Comparison of ENCODE assay signal across 20 cellular contexts in the genomic region with DNA sequence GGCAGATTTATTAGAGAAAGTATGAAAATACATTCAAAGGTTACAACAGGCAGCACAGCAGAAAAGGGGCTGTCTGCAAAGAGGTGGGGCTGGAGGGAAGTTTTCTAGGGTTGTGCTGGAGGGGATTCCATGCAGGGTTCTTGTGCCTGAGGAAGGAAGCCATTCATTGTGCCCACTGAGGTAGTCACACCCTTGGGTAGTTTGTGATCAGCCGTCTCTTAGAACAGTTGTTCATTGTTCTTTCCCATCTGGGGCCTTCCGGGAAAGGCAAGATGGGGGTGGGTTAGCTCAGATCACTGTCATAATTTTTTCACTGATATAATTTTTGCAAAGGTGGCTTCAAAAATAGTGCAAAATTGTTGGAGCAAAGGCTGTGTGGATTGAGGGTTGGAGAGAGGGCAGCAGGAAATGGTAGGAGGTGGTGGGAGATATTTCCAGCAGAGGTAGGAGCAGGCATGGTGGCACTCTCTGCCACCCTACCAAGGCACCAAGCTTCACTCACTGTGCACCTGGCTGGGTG.
"Had no signal": no experiment of that assay in that cellular context is flagged by ENCODE, and none has a peak within 500 bp of the region (broad histone marks: within the 10 kb centered on the region; RNA-seq: fewer than 3 reads in every experiment).

No MANE protein-coding gene starts in this region.

- H3K4me3 ChIP-seq: coronary artery, esophagus muscularis mucosa, lung, prostate gland, sigmoid colon, suprapubic skin, transverse colon, upper lobe of right lung, uterus had no signal

- H3K27me3 ChIP-seq: esophagus muscularis mucosa, foreskin keratinocyte, sigmoid colon, suprapubic skin, transverse colon, upper lobe of right lung, uterus had no signal

- H3K9me3 ChIP-seq: esophagus muscularis mucosa, prostate gland, sigmoid colon, suprapubic skin, transverse colon, upper lobe of right lung, uterus had no signal

- H3K4me1 ChIP-seq: sigmoid colon, upper lobe of right lung, uterus had no signal

- H3K9me3 Mint-ChIP-seq: memory B cell; natural killer cell; stimulated activated effector memory CD8-positive, alpha-beta T cell treated with anti-CD3 and anti-CD28 coated beads, Interleukin-12 subunit alpha, Interleukin-12 subunit beta, amount 100 ng/mL, for 72 hours had no signal

- H3K27ac Mint-ChIP-seq: memory B cell; natural killer cell; stimulated activated effector memory CD8-positive, alpha-beta T cell treated with anti-CD3 and anti-CD28 coated beads, Interleukin-12 subunit alpha, Interleukin-12 subunit beta, amount 100 ng/mL, for 72 hours; stimulated activated naive CD8-positive, alpha-beta T cell treated with anti-CD3 and anti-CD28 coated beads, Interleukin-15, amount 100 ng/mL, for 72 hours had no signal

- H3K27ac ChIP-seq: coronary artery, esophagus muscularis mucosa, foreskin keratinocyte, prostate gland, sigmoid colon, suprapubic skin, transverse colon, upper lobe of right lung, uterus had no signal

- H3K36me3 Mint-ChIP-seq: memory B cell; natural killer cell; stimulated activated effector memory CD8-positive, alpha-beta T cell treated with anti-CD3 and anti-CD28 coated beads, Interleukin-12 subunit alpha, Interleukin-12 subunit beta, amount 100 ng/mL, for 72 hours had no signal

- H3K36me3 ChIP-seq: esophagus muscularis mucosa, prostate gland, sigmoid colon, suprapubic skin, transverse colon, upper lobe of right lung, uterus had no signal

- ATAC-seq: foreskin keratinocyte; natural killer cell; right cardiac atrium; stimulated activated naive CD8-positive, alpha-beta T cell treated with anti-CD3 and anti-CD28 coated beads, Interleukin-15, amount 100 ng/mL, for 72 hours; upper lobe of right lung had no signal

- DNase-seq: dermis blood vessel endothelial cell; effector memory CD4-positive, alpha-beta T cell; foreskin keratinocyte; hypothalamus; natural killer cell; right cardiac atrium; sigmoid colon; stimulated activated CD4-positive, alpha-beta T cell treated with anti-CD3 and anti-CD28 coated beads, Interleukin-2, amount 100 ng/mL, for 24 hours; stimulated activated CD4-positive, alpha-beta T cell treated with anti-CD3 and anti-CD28 coated beads, Interleukin-4, amount 100 ng/mL, for 24 hours; stimulated activated naive CD8-positive, alpha-beta T cell treated with anti-CD3 and anti-CD28 coated beads, Interleukin-15, amount 100 ng/mL, for 72 hours; transverse colon; upper lobe of right lung; uterus had no signal
